In the genomic region with DNA sequence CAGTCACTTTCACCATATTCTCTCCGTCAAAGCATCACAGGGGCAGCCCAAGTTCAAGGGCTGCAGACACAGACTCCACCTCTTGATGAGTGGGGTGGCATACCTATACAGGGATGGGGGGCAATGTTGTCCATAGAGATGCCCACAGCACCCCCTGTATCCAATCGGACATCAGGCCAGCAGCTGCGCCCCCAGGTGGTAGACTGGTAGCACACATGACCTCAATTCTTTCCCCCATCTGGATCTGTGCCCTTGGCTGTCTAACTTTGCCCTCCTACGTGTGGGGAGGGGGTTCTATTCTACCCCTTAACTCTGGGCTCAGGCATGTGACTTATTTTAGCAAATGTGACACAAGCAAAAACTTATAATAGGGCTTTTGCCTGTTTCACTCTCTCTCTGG, we compare ENCODE assay signal across 18 cellular contexts.
A peak's percentile ranks its signal among the peaks of the same experiment; 100 is the strongest.
DNase-seq lines count a peak whose midpoint lies in the region; ATAC-seq and TF ChIP-seq lines count a peak whose summit lies in the region.
"Had no signal": no experiment of that assay in that cellular context is flagged by ENCODE, and none has a peak within 500 bp of the region (broad histone marks: within the 10 kb centered on the region; RNA-seq: fewer than 3 reads in every experiment).

No MANE protein-coding gene starts in this region.

- no peak overlapping the region for H3K4me2 ChIP-seq in DND-41 (ENCODE audit: insufficient read depth, low read length)

- no peak overlapping the region for H3K27ac ChIP-seq in DND-41 (ENCODE audit: low read length)
- H3K27ac ChIP-seq: colonic mucosa, tibial nerve had no signal

- H2AFZ ChIP-seq in DND-41 (ENCODE audit: low read depth, low read length) = no peak overlapping the region

- H3K79me2 ChIP-seq in DND-41 (ENCODE audit: insufficient read depth, low read length) = no peaks in the 10 kb centered on the region

- H4K20me1 ChIP-seq in DND-41 (ENCODE audit: insufficient read depth, low read length) = no peaks in the 10 kb centered on the region

- in situ Hi-C loops in SK-MEL-5 (cut with HindIII; ENCODE audit: low pct_unique_long_range_greater_than_20kb, low sequenced_read_pairs) = no loop called here

- no peaks in the 10 kb centered on the region for H3K9me3 ChIP-seq in DND-41 (ENCODE audit: insufficient read depth, low read length, severe bottlenecking)
- H3K9me3 ChIP-seq: colonic mucosa had no signal

- TF ChIP-seq CTCF in DND-41 (IDR thresholded peaks at IDR 0.05; ENCODE audit: borderline replicate concordance, extremely low read depth, low read length, poor library complexity, severe bottlenecking) = peak; percentile 21

- no peak for DNase-seq in DND-41
- peak; percentile 43 for DNase-seq in H7
- peak; percentile 17 for DNase-seq in SK-MEL-5 (ENCODE audit: low read depth, low spot score)
- peak; percentile 42 for DNase-seq in iPS-NIHi11 (ENCODE audit: low spot score)
- DNase-seq in pons (ENCODE audit: low spot score) = no peak
- no peak for DNase-seq in activated CD4-positive, alpha-beta T cell treated with anti-CD3 and anti-CD28 coated beads for 1 hour
- DNase-seq: activated gamma-delta T cell; colonic mucosa; DMS79 treated with DMSO at 0.1 percent for 48 hours; kidney; mesenchymal stem cell; NCI-H187; NCI-H524; stimulated activated CD4-positive, alpha-beta T cell treated with anti-CD3 and anti-CD28 coated beads, Interleukin-4, amount 100 ng/mL, for 24 hours; T-helper 1 cell had no signal

- no peak overlapping the region for H3K9ac ChIP-seq in DND-41 (ENCODE audit: low read depth, low read length)

- no peaks in the 10 kb centered on the region for H3K36me3 ChIP-seq in DND-41 (ENCODE audit: insufficient read depth, low read length)
- no peaks in the 10 kb centered on the region for H3K36me3 ChIP-seq in H7 (replicated peaks; ENCODE audit: control insufficient read depth, insufficient read depth, low read length)
- H3K36me3 ChIP-seq: colonic mucosa, tibial nerve had no signal

- no peak for ATAC-seq in DND-41 (ENCODE audit: insufficient read depth, low read depth)
- ATAC-seq in HG03442 (IDR thresholded peaks at IDR 0.05; ENCODE audit: unreplicated experiment) = no peak
- no peak for ATAC-seq in GM18870 (IDR thresholded peaks at IDR 0.05; ENCODE audit: unreplicated experiment)

- H3K4me3 ChIP-seq in DND-41 (ENCODE audit: low read depth in 1 of 2, low read length in 2 of 2) = no peak overlapping the region
- no peak overlapping the region for H3K4me3 ChIP-seq in H7 (ENCODE audit: insufficient read depth, low read depth, low read length)
- H3K4me3 ChIP-seq: colonic mucosa, tibial nerve had no signal

- H3K4me1 ChIP-seq in DND-41 (ENCODE audit: insufficient read depth, low read length) = no peaks in the 10 kb centered on the region
- H3K4me1 ChIP-seq: colonic mucosa, tibial nerve had no signal

- H3K27me3 ChIP-seq in DND-41 (ENCODE audit: insufficient read depth, low read length, poor library complexity) (peaks cover 3% of the 10 kb centered on the region), H7 (ENCODE audit: control insufficient read depth, insufficient read depth, low read length) (no peaks in the 10 kb centered on the region)
- H3K27me3 ChIP-seq: colonic mucosa, tibial nerve had no signal

Comparison
In these comparisons a context has a peak if more than half of its experiments do, and no peak if none do; other contexts are left out.
1. DNase-seq: peak in H7 (single experiment), SK-MEL-5 (single experiment) and iPS-NIHi11 (single experiment); none in DND-41 (single experiment), pons (single experiment) and activated CD4-positive, alpha-beta T cell treated with anti-CD3 and anti-CD28 coated beads for 1 hour (single experiment).